ENCODE assay signal across 8 cellular contexts in the genomic region with DNA sequence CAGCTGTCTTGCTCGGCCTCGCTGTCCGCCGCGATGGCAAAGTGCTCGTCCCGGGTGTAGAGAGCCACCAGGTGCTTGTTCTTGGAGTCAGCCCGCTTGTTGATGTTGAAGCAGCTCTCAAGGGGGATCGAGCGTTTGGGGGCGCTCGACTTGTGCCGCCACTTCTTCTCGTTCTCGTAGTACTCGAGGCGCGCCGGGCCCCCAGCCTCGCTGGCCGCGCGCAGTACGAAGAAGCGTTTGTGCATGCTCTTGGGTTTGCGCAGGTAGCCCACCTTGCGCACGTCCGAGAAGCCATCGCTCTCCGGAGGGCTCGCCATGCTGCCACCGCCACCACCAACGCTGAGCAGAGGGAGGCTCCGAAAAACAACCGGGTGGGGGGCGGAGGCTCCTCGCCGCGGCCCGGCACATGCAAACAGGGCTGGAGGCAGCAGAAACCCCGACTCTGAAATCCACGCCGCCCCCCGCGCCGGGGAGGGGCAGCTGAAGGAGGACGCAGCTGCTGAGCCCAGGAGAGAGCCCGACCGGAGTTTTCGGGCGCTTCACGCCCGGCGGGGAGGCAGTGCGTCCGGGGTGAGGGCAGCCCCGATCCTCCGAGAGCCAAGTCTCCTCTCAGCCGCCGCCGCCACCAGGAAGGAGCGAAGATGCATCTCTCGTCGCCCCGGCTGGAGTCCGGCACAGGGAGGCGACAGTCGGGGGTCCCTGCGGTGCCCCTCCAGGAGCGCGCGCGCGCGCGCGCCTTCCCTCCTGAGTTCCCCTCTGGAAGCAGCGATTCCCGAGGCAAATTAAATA. TPM values are rescaled to one million over a fixed set of nuclear protein-coding genes. Genes with fewer than 3 reads are reported as not detected.
A peak's percentile ranks its signal among the peaks of the same experiment; 100 is the strongest.
DNase-seq lines count a peak whose midpoint lies in the region; ATAC-seq and TF ChIP-seq lines count a peak whose summit lies in the region.

No MANE protein-coding gene starts in this region.

- no peaks in the 10 kb centered on the region for H3K9me3 Mint-ChIP-seq in activated T-helper 1 cell treated with anti-CD3 and anti-CD28 coated beads, Interleukin-12 subunit alpha, Interleukin-12 subunit beta, Interleukin-2, Interleukin-4 antibody, amounts not matched to agents 30 ng/mL and 10 ng/mL and 1 ng/mL, durations not matched to agents 14 hours and 24 hours and 36 hours
- no peaks in the 10 kb centered on the region for H3K9me3 Mint-ChIP-seq in neural crest cell

- H3K4me3 Mint-ChIP-seq in activated T-helper 1 cell treated with anti-CD3 and anti-CD28 coated beads, Interleukin-12 subunit alpha, Interleukin-12 subunit beta, Interleukin-2, Interleukin-4 antibody, amounts not matched to agents 30 ng/mL and 10 ng/mL and 1 ng/mL, durations not matched to agents 14 hours and 24 hours and 36 hours: peak overlapping the region; percentile 87
- H3K4me3 Mint-ChIP-seq in neural crest cell: peak overlapping the region; percentile 93

- TF ChIP-seq CTCF in fibroblast of villous mesenchyme (IDR thresholded peaks at IDR 0.05; ENCODE audit: insufficient read depth, low read depth, low read length) (peak; percentile 11), neural crest cell (conservative IDR thresholded peaks at IDR 0.05) (no peak)

- intact Hi-C loops in activated T-helper 1 cell treated with anti-CD3 and anti-CD28 coated beads, Interleukin-12 subunit alpha, Interleukin-12 subunit beta, Interleukin-2, Interleukin-4 antibody, amounts not matched to agents 30 ng/mL and 10 ng/mL and 1 ng/mL, durations not matched to agents 14 hours and 24 hours and 36 hours (cut with micrococcal nuclease): loop anchor here (1.0 to 10.0 kb wide), 5 partner anchors 7 to 1864 kb away; partner anchors contain the start of gene RHBDD1
- intact Hi-C loops in aorta (cut with DNase I): loop anchor here (2.0 to 10.0 kb wide), 5 partner anchors 36 to 322 kb away; no protein-coding TSS in a partner anchor

- H3K36me3 Mint-ChIP-seq in activated T-helper 1 cell treated with anti-CD3 and anti-CD28 coated beads, Interleukin-12 subunit alpha, Interleukin-12 subunit beta, Interleukin-2, Interleukin-4 antibody, amounts not matched to agents 30 ng/mL and 10 ng/mL and 1 ng/mL, durations not matched to agents 14 hours and 24 hours and 36 hours (ENCODE audit: low read depth): peaks cover 8% of the 10 kb centered on the region
- peaks cover 15% of the 10 kb centered on the region for H3K36me3 Mint-ChIP-seq in neural crest cell (ENCODE audit: low read depth)

- H3K36me3 ChIP-seq in aorta (ENCODE audit: control insufficient read depth in 1 of 2, insufficient read depth in 2 of 2, low read length in 1 of 2): no peaks in the 10 kb centered on the region

- H3K4me1 Mint-ChIP-seq in activated T-helper 1 cell treated with anti-CD3 and anti-CD28 coated beads, Interleukin-12 subunit alpha, Interleukin-12 subunit beta, Interleukin-2, Interleukin-4 antibody, amounts not matched to agents 30 ng/mL and 10 ng/mL and 1 ng/mL, durations not matched to agents 14 hours and 24 hours and 36 hours (ENCODE audit: low read depth): peaks cover 44% of the 10 kb centered on the region
- peaks cover 37% of the 10 kb centered on the region for H3K4me1 Mint-ChIP-seq in neural crest cell

- 7 to 9% methylated on average over 80 of the region's 80 CpGs for WGBS in aorta, 2 donors

- H3K27me3 ChIP-seq in aorta (ENCODE audit: control insufficient read depth in 1 of 2, insufficient read depth in 2 of 2, low read length in 1 of 2): no peaks in the 10 kb centered on the region

- H3K4me3 ChIP-seq in fibroblast of villous mesenchyme (ENCODE audit: low read depth, low read length) (peak overlapping the region; percentile 70), aorta (ENCODE audit: low read length in 2 of 2) (peak overlapping the region; percentile 48 to 79)

- H3K27ac ChIP-seq in aorta (ENCODE audit: low read depth in 1 of 2, low read length in 2 of 2): peak overlapping the region; percentile 54 to 71

- H3K27me3 Mint-ChIP-seq in activated T-helper 1 cell treated with anti-CD3 and anti-CD28 coated beads, Interleukin-12 subunit alpha, Interleukin-12 subunit beta, Interleukin-2, Interleukin-4 antibody, amounts not matched to agents 30 ng/mL and 10 ng/mL and 1 ng/mL, durations not matched to agents 14 hours and 24 hours and 36 hours (ENCODE audit: insufficient read depth): peaks cover 6% of the 10 kb centered on the region
- peaks cover 4% of the 10 kb centered on the region for H3K27me3 Mint-ChIP-seq in neural crest cell (ENCODE audit: low read depth)

- peak; percentile 32 for ATAC-seq in GM21576 (IDR thresholded peaks at IDR 0.05; ENCODE audit: unreplicated experiment)
- peak; percentile 34 for ATAC-seq in aorta (ENCODE audit: low FRiP score)

- peak overlapping the region; percentile 72 for H3K27ac Mint-ChIP-seq in activated T-helper 1 cell treated with anti-CD3 and anti-CD28 coated beads, Interleukin-12 subunit alpha, Interleukin-12 subunit beta, Interleukin-2, Interleukin-4 antibody, amounts not matched to agents 30 ng/mL and 10 ng/mL and 1 ng/mL, durations not matched to agents 14 hours and 24 hours and 36 hours
- H3K27ac Mint-ChIP-seq in neural crest cell (ENCODE audit: unreplicated experiment): no peak overlapping the region

- H3K9me3 ChIP-seq in aorta (ENCODE audit: control insufficient read depth, low read length): no peaks in the 10 kb centered on the region

- no peaks in the 10 kb centered on the region for H3K4me1 ChIP-seq in aorta (ENCODE audit: control insufficient read depth in 1 of 2, insufficient read depth in 2 of 2, low read length in 2 of 2)

- DNase-seq in DMS79 (lab: John Stamatoyannopoulos, UW) (peak; percentile 20), M059J (ENCODE audit: low read depth) (peak; percentile 37), fibroblast of villous mesenchyme (ENCODE audit: low read depth) (peak; percentile 65), neural crest cell (ENCODE audit: low read depth, low spot score) (no peak), aorta (peak in 1 of 2 donors; percentile 64), HuH-7 (ENCODE audit: low spot score) (no peak)
- DNase-seq in activated T-helper 1 cell treated with anti-CD3 and anti-CD28 coated beads, Interleukin-12 subunit alpha, Interleukin-12 subunit beta, Interleukin-2, Interleukin-4 antibody, amounts not matched to agents 30 ng/mL and 10 ng/mL and 1 ng/mL, durations not matched to agents 14 hours and 24 hours and 36 hours (ENCODE audit: low spot score): peak; percentile 35

RNA-seq across cellular contexts. Expression of gene IRS1, which starts 1.0 kb away (rescaled TPM):
- total RNA-seq in M059J (2014; rRNA removed; shearing (Covaris generic)): 12.6 and 13.3 TPM in 2 replicates
- total RNA-seq in activated T-helper 1 cell treated with anti-CD3 and anti-CD28 coated beads, Interleukin-12 subunit alpha, Interleukin-12 subunit beta, Interleukin-2, Interleukin-4 antibody, amounts not matched to agents 30 ng/mL and 10 ng/mL and 1 ng/mL, durations not matched to agents 14 hours and 24 hours and 36 hours: 3.8 and 4.2 TPM in 2 replicates
- total RNA-seq in fibroblast of villous mesenchyme: 33.2 and 33.8 TPM in 2 replicates
- 14.8 and 15.1 TPM in 2 replicates for total RNA-seq in neural crest cell
- 10 to 100 TPM; 13.8 to 16.6 TPM for total RNA-seq in aorta
- polyA plus RNA-seq in aorta: 1 to 10 TPM; 2.1 to 2.5 TPM

RNA-seq across cellular contexts. Expression of gene RHBDD1, which starts 37.2 kb away (rescaled TPM):
- 4.4 and 11.6 TPM in 2 replicates for total RNA-seq in M059J (2014; rRNA removed; shearing (Covaris generic))
- total RNA-seq in activated T-helper 1 cell treated with anti-CD3 and anti-CD28 coated beads, Interleukin-12 subunit alpha, Interleukin-12 subunit beta, Interleukin-2, Interleukin-4 antibody, amounts not matched to agents 30 ng/mL and 10 ng/mL and 1 ng/mL, durations not matched to agents 14 hours and 24 hours and 36 hours: 39.9 and 48.0 TPM in 2 replicates
- 18.7 and 38.9 TPM in 2 replicates for total RNA-seq in fibroblast of villous mesenchyme
- 34.3 and 39.7 TPM in 2 replicates for total RNA-seq in neural crest cell
- 10 to 100 TPM; 35.6 to 39.2 TPM for total RNA-seq in aorta
- polyA plus RNA-seq in aorta: 1 to 10 TPM; 6.0 to 8.4 TPM

Comparison
In these comparisons a context has a peak if more than half of its experiments do, and no peak if none do; other contexts are left out.
1. DNase-seq: peak in DMS79 (single experiment), M059J (single experiment), activated T-helper 1 cell treated with anti-CD3 and anti-CD28 coated beads, Interleukin-12 subunit alpha, Interleukin-12 subunit beta, Interleukin-2, Interleukin-4 antibody, amounts not matched to agents 30 ng/mL and 10 ng/mL and 1 ng/mL, durations not matched to agents 14 hours and 24 hours and 36 hours (single experiment) and fibroblast of villous mesenchyme (single experiment); none in neural crest cell (single experiment) and HuH-7 (single experiment).